Comparison of ENCODE assay signal across 9 cellular contexts in genomic region chr19:3129112-3129511, GRCh38. TPM values are rescaled to one million over a fixed set of nuclear protein-coding genes. Genes with fewer than 3 reads are reported as not detected.
DNase-seq lines count a peak whose midpoint lies in the region; ATAC-seq lines count a peak whose summit lies in the region.
"Had no signal": no experiment of that assay in that cellular context is flagged by ENCODE, and none has a peak within 500 bp of the region (broad histone marks: within the 10 kb centered on the region; RNA-seq: fewer than 3 reads in every experiment).

No MANE protein-coding gene starts in this region.

- DNase-seq in NCI-H1417 (lab: John Stamatoyannopoulos, UW) = peak in 2 of 3 experiments; percentile 6 to 48
- no peak for DNase-seq in NCI-H1417 treated with DMSO at 0.1 percent for 48 hours (lab: John Stamatoyannopoulos, UW)
- peak; percentile 58 for DNase-seq in M059J (ENCODE audit: low read depth)
- DNase-seq in central memory CD4-positive, alpha-beta T cell = peak; percentile 29
- peak; percentile 43 for DNase-seq in pulmonary artery endothelial cell (ENCODE audit: low read depth, low spot score)
- DNase-seq in NCI-H1436 (lab: John Stamatoyannopoulos, UW) = no peak
- DNase-seq: activated B cell treated with CpG ODN at 0.5 μM for 24 hours had no signal

- H3K36me3 Mint-ChIP-seq in stimulated activated memory B cell treated with anti-CD40 and anti-IgM and Interleukin-4, amounts not matched to agents 10 μg/mL and 1 μg/mL and 100 μg/mL, for 72 hours = no peaks in the 10 kb centered on the region

- H3K4me3 Mint-ChIP-seq in stimulated activated memory B cell treated with anti-CD40 and anti-IgM and Interleukin-4, amounts not matched to agents 10 μg/mL and 1 μg/mL and 100 μg/mL, for 72 hours = no peak overlapping the region
- H3K4me3 Mint-ChIP-seq: activated B cell treated with CpG ODN at 0.5 μM for 24 hours had no signal

- no peak overlapping the region for H3K27ac Mint-ChIP-seq in stimulated activated memory B cell treated with anti-CD40 and anti-IgM and Interleukin-4, amounts not matched to agents 10 μg/mL and 1 μg/mL and 100 μg/mL, for 72 hours
- H3K27ac Mint-ChIP-seq: activated B cell treated with CpG ODN at 0.5 μM for 24 hours had no signal

- no peaks in the 10 kb centered on the region for H3K9me3 Mint-ChIP-seq in stimulated activated memory B cell treated with anti-CD40 and anti-IgM and Interleukin-4, amounts not matched to agents 10 μg/mL and 1 μg/mL and 100 μg/mL, for 72 hours
- H3K9me3 Mint-ChIP-seq: activated B cell treated with CpG ODN at 0.5 μM for 24 hours had no signal

- ATAC-seq in GM21529 (IDR thresholded peaks at IDR 0.05; ENCODE audit: unreplicated experiment) = no peak
- ATAC-seq in stimulated activated memory B cell treated with anti-CD40 and anti-IgM and Interleukin-4, amounts not matched to agents 10 μg/mL and 1 μg/mL and 100 μg/mL, for 72 hours = no peak

- peaks cover 32% of the 10 kb centered on the region for H3K27me3 Mint-ChIP-seq in stimulated activated memory B cell treated with anti-CD40 and anti-IgM and Interleukin-4, amounts not matched to agents 10 μg/mL and 1 μg/mL and 100 μg/mL, for 72 hours

- peaks cover 33% of the 10 kb centered on the region for H3K4me1 Mint-ChIP-seq in stimulated activated memory B cell treated with anti-CD40 and anti-IgM and Interleukin-4, amounts not matched to agents 10 μg/mL and 1 μg/mL and 100 μg/mL, for 72 hours

RNA-seq across cellular contexts. Expression of gene GNA15, which starts 6.7 kb away (rescaled TPM):
- not detected in 2 replicates for total RNA-seq in M059J (2014; rRNA removed; shearing (Covaris generic))
- 0.04 and 0.07 TPM in 2 replicates for total RNA-seq in pulmonary artery endothelial cell

RNA-seq across cellular contexts. Expression of gene GNA11, which starts 35.0 kb away (rescaled TPM):
- 38.0 and 69.7 TPM in 2 replicates for total RNA-seq in M059J (2014; rRNA removed; shearing (Covaris generic))
- 87.8 and 108 TPM in 2 replicates for total RNA-seq in pulmonary artery endothelial cell

RNA-seq across cellular contexts. Expression of gene S1PR4, which starts 49.5 kb away (rescaled TPM):
- not detected in 2 replicates for total RNA-seq in M059J (2014; rRNA removed; shearing (Covaris generic))
- total RNA-seq in pulmonary artery endothelial cell = 0.21 and 0.33 TPM in 2 replicates

RNA-seq across cellular contexts. Expression of gene NCLN, which starts 56.6 kb away (rescaled TPM):
- 44.7 and 76.1 TPM in 2 replicates for total RNA-seq in M059J (2014; rRNA removed; shearing (Covaris generic))
- 61.1 and 76.9 TPM in 2 replicates for total RNA-seq in pulmonary artery endothelial cell

Comparison
In these comparisons a context has a peak if more than half of its experiments do, and no peak if none do; other contexts are left out.
1. DNase-seq: peak in NCI-H1417 (2 of 3), M059J (single experiment), central memory CD4-positive, alpha-beta T cell (single experiment) and pulmonary artery endothelial cell (single experiment); none in NCI-H1417 treated with DMSO at 0.1 percent for 48 hours (single experiment) and NCI-H1436 (single experiment).